ENCODE assay signal across 14 cellular contexts in the genomic region with DNA sequence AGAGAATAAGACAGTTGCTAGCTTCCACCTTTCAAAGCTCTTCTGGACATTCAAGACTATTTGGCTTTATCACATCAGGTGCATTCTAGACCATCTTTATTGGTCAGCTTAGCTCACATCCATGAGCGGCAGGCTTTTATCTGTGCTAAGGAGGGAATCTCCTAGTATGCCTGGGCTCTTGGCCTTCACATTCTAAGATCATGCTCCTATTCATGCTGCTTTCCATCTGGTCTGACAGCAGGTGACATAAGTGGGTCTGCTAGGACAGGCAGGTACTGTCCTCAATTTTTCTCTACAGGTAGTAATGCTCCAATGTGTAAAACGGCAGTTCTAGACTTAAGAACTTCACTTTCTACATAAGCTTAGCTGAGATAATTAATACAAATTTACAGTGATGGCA. TPM values are rescaled to one million over a fixed set of nuclear protein-coding genes. Genes with fewer than 3 reads are reported as not detected.
DNase-seq lines count a peak whose midpoint lies in the region; ATAC-seq and TF ChIP-seq lines count a peak whose summit lies in the region.
"Had no signal": no experiment of that assay in that cellular context is flagged by ENCODE, and none has a peak within 500 bp of the region (broad histone marks: within the 10 kb centered on the region; RNA-seq: fewer than 3 reads in every experiment).

No MANE protein-coding gene starts in this region.

- no peaks in the 10 kb centered on the region for H3K9me2 ChIP-seq in PC-3 (replicated peaks; ENCODE audit: low read length)

- ATAC-seq in sciatic nerve (peak; percentile 11), HG03280 (IDR thresholded peaks at IDR 0.05; ENCODE audit: unreplicated experiment) (no peak), PC-3 (no peak)
- ATAC-seq: A549 had no signal

- DNase-seq in G401 (ENCODE audit: low spot score) = peak; percentile 95
- peak; percentile 94 for DNase-seq in cerebellar cortex (ENCODE audit: low spot score)
- DNase-seq in sciatic nerve (ENCODE audit: low spot score) = no peak
- DNase-seq in PC-3 = no peak
- DNase-seq in activated T-cell treated with anti-CD3 and anti-CD28 coated beads for 4 hours = no peak
- DNase-seq: 8988T; CD4-positive, alpha-beta memory T cell; DMS 273 treated with DMSO at 0.1 percent for 48 hours; DMS79 treated with DMSO at 0.1 percent for 48 hours; GOT3; HFFc6 had no signal

- H3K4me1 ChIP-seq in PC-3 (ENCODE audit: insufficient read depth, low read length) = no peaks in the 10 kb centered on the region
- H3K4me1 ChIP-seq: A549, HAP-1 had no signal

- no peak overlapping the region for H2AFZ ChIP-seq in PC-3 (ENCODE audit: low read length)

- H3K36me3 ChIP-seq in PC-3 (ENCODE audit: low read depth, low read length) = no peaks in the 10 kb centered on the region
- H3K36me3 ChIP-seq: HAP-1 had no signal

- POLR2A ChIA-PET in PC-3 (lab: Charles Lee; ENCODE audit: unreplicated experiment) = no interaction called here

- CTCF ChIA-PET in PC-3 (lab: Charles Lee) = no interaction called here

- no peaks in the 10 kb centered on the region for H3K79me2 ChIP-seq in PC-3 (ENCODE audit: low read length)

- in situ Hi-C loops in G401 (cut with HindIII; ENCODE audit: low sequenced_read_pairs) = no loop called here

- H3K4me2 ChIP-seq in PC-3 (ENCODE audit: low read length) = no peak overlapping the region
- H3K4me2 ChIP-seq: A549 had no signal

- intact Hi-C loops in sciatic nerve (cut with DNase I) (no loop called here), PC-3 (cut with micrococcal nuclease) (loop anchor here (5.0 to 10.0 kb wide), 2 partner anchors 328 to 590 kb away; no protein-coding TSS in a partner anchor)

- no peaks in the 10 kb centered on the region for H3K27me3 ChIP-seq in PC-3 (ENCODE audit: low read length)

- no peaks in the 10 kb centered on the region for H4K20me1 ChIP-seq in PC-3 (ENCODE audit: low read length)

- no peak overlapping the region for H3K9ac ChIP-seq in PC-3 (ENCODE audit: low read length)

- no peak for TF ChIP-seq CTCF in PC-3 (conservative IDR thresholded peaks at IDR 0.05; ENCODE audit: low read depth, low read length)

- H3K4me3 ChIP-seq in PC-3 (ENCODE audit: low read length) = no peak overlapping the region
- H3K4me3 ChIP-seq: A549, HAP-1 had no signal

- H3K27ac ChIP-seq in PC-3 (ENCODE audit: low read length) = no peak overlapping the region
- H3K27ac ChIP-seq: A549 had no signal

- no peaks in the 10 kb centered on the region for H3K9me3 ChIP-seq in PC-3 (ENCODE audit: low read length)
- H3K9me3 ChIP-seq: A549, HAP-1 had no signal

- BruUV-seq in PC-3 (replicated peaks; lab: Mats Ljungman, UMichigan) = no TSS peak

- no peaks in the 10 kb centered on the region for H3F3A ChIP-seq in PC-3 (ENCODE audit: low read length, unreplicated experiment)

RNA-seq across cellular contexts. Expression of a gene that starts 39.2 kb away (rescaled TPM):
- total RNA-seq in G401 (2014; rRNA removed; shearing (Covaris generic)) = 75.1 and 86.8 TPM in 2 replicates
- total RNA-seq in sciatic nerve = 128 TPM
- 12.9 and 25.1 TPM in 2 replicates for total RNA-seq in PC-3 (2014; rRNA removed)
- total RNA-seq: CD4-positive, alpha-beta memory T cell had no signal

Comparison
In these comparisons a context has a peak if more than half of its experiments do, and no peak if none do; other contexts are left out.
1. DNase-seq: peak in G401 (single experiment) and cerebellar cortex (single experiment); none in sciatic nerve (single experiment), PC-3 (single experiment) and activated T-cell treated with anti-CD3 and anti-CD28 coated beads for 4 hours (single experiment).